Comparison of ENCODE assay signal across 8 cellular contexts in genomic region chr6:42963855-42964605, GRCh38. TPM values are rescaled to one million over a fixed set of nuclear protein-coding genes. Genes with fewer than 3 reads are reported as not detected.
DNase-seq lines count a peak whose midpoint lies in the region; ATAC-seq and TF ChIP-seq lines count a peak whose summit lies in the region.

No MANE protein-coding gene starts in this region.

- H3K27ac Mint-ChIP-seq in Calu3 (ENCODE audit: unreplicated experiment) (no peak overlapping the region), HFFc6 (no peak overlapping the region)

- no peak overlapping the region for H3K4me3 Mint-ChIP-seq in Calu3 (ENCODE audit: low read depth, unreplicated experiment)
- H3K4me3 Mint-ChIP-seq in HFFc6, result no peak overlapping the region

- TF ChIP-seq CTCF in Calu3 (IDR thresholded peaks at IDR 0.05; ENCODE audit: unreplicated experiment) (no peak), HFFc6 (IDR thresholded peaks at IDR 0.05) (peak; percentile 68), fibroblast of pulmonary artery (IDR thresholded peaks at IDR 0.05; ENCODE audit: low read length, missing control alignments) (peak; percentile 36)

- H3K4me1 Mint-ChIP-seq in Calu3 (ENCODE audit: low read depth, unreplicated experiment) (peaks cover 23% of the 10 kb centered on the region), HFFc6 (ENCODE audit: low read depth) (peaks cover 29% of the 10 kb centered on the region)

- TSS peak; percentile 29 for BruUV-seq in Calu3 (replicated peaks; lab: Mats Ljungman, UMichigan)

- H3K9me3 Mint-ChIP-seq in Calu3 (ENCODE audit: low read depth, unreplicated experiment) (no peaks in the 10 kb centered on the region), HFFc6 (no peaks in the 10 kb centered on the region)

- CTCF ChIA-PET in Calu3 (lab: Charles Lee), result interaction anchor here (0.6 to 1.0 kb wide), 3 partner anchors 9 to 417 kb away, joined by 4 to 6 read pairs (median 4); no protein-coding TSS in a partner anchor

- no peak overlapping the region for H3K4me3 ChIP-seq in fibroblast of pulmonary artery (replicated peaks; ENCODE audit: low read depth, low read length)

- no peak for ATAC-seq in HG02938 (IDR thresholded peaks at IDR 0.05; ENCODE audit: unreplicated experiment)
- no peak for ATAC-seq in HG02763 (IDR thresholded peaks at IDR 0.05; ENCODE audit: unreplicated experiment)

- DNase-seq in Calu3, result peak; percentile 62
- peak; percentile 30 for DNase-seq in HFFc6
- DNase-seq in SKM-1 treated with dmso at 0.1 percent for 144 hours (lab: John Stamatoyannopoulos, UW; ENCODE audit: unreplicated experiment), result peak; percentile 30
- DNase-seq in fibroblast of pulmonary artery (ENCODE audit: low read depth), result peak; percentile 70
- no peak for DNase-seq in NCI-H345 (lab: John Stamatoyannopoulos, UW)
- no peak for DNase-seq in mucosa of gallbladder (ENCODE audit: low spot score)

- H3K36me3 Mint-ChIP-seq in Calu3 (ENCODE audit: insufficient read depth, unreplicated experiment) (peaks cover 44% of the 10 kb centered on the region), HFFc6 (ENCODE audit: low read depth) (peaks cover 13% of the 10 kb centered on the region)

- intact Hi-C loops in Calu3 (cut with micrococcal nuclease; ENCODE audit: unreplicated experiment), result loop anchor here (5.0 kb wide), 1 partner anchor 178 kb away; no protein-coding TSS in a partner anchor

- H3K27me3 Mint-ChIP-seq in Calu3 (ENCODE audit: unreplicated experiment) (peaks cover 18% of the 10 kb centered on the region), HFFc6 (ENCODE audit: insufficient read depth) (peaks cover 2% of the 10 kb centered on the region)

RNA-seq across cellular contexts. Expression of gene GNMT, which starts 3.5 kb away (rescaled TPM):
- 0.45 TPM in 1 of 2 replicates, not detected in the other for total RNA-seq in Calu3 (2022)
- under 1 TPM in 5 of 6 experiments, not detected in 1; 0.16 to 0.24 (median 0.20) TPM for total RNA-seq in HFFc6 (2021; fragmentation: NEBNext Ultra II Directional; extraction: Animal tissue kit (Norgen Biotek cat#: 25700))
- total RNA-seq in mucosa of gallbladder, result 0.52 TPM

RNA-seq across cellular contexts. Expression of gene PEX6, which starts 15.0 kb away (rescaled TPM):
- total RNA-seq in Calu3 (2022) (27.8 and 28.4 TPM in 2 replicates), mucosa of gallbladder (53.0 TPM)
- 10 to 100 TPM; 20.3 to 31.7 (median 22.4) TPM for total RNA-seq in HFFc6 (2021; fragmentation: NEBNext Ultra II Directional; extraction: Animal tissue kit (Norgen Biotek cat#: 25700))

RNA-seq across cellular contexts. Expression of gene PPP2R5D, which starts 20.3 kb away (rescaled TPM):
- total RNA-seq in Calu3 (2022) (49.4 and 55.8 TPM in 2 replicates), mucosa of gallbladder (34.9 TPM)
- total RNA-seq in HFFc6 (2021; fragmentation: NEBNext Ultra II Directional; extraction: Animal tissue kit (Norgen Biotek cat#: 25700)), result 10 to 100 TPM; 37.7 to 50.7 (median 43.4) TPM

RNA-seq across cellular contexts. Expression of gene CNPY3, which starts 34.8 kb away (rescaled TPM):
- total RNA-seq in Calu3 (2022) (57.9 and 60.7 TPM in 2 replicates), mucosa of gallbladder (88.9 TPM)
- total RNA-seq in HFFc6 (2021; fragmentation: NEBNext Ultra II Directional; extraction: Animal tissue kit (Norgen Biotek cat#: 25700)), result 10 to 100 TPM; 38.0 to 51.7 (median 42.5) TPM

RNA-seq across cellular contexts. Expression of gene PTCRA, which starts 48.2 kb away (rescaled TPM):
- total RNA-seq in Calu3 (2022) (not detected in 2 replicates), mucosa of gallbladder (0.37 TPM)
- not detected for total RNA-seq in HFFc6 (2021; fragmentation: NEBNext Ultra II Directional; extraction: Animal tissue kit (Norgen Biotek cat#: 25700))

Comparison
In these comparisons a context has a peak if more than half of its experiments do, and no peak if none do; other contexts are left out.
1. DNase-seq: peak in Calu3 (single experiment), HFFc6 (single experiment), SKM-1 treated with dmso at 0.1 percent for 144 hours (single experiment) and fibroblast of pulmonary artery (single experiment); none in NCI-H345 (single experiment) and mucosa of gallbladder (single experiment).